Comparison of ENCODE assay signal across 21 cellular contexts in genomic region chr13:44364019-44364418, GRCh38. TPM values are rescaled to one million over a fixed set of nuclear protein-coding genes. Genes with fewer than 3 reads are reported as not detected.
A peak's percentile ranks its signal among the peaks of the same experiment; 100 is the strongest.
DNase-seq lines count a peak whose midpoint lies in the region; ATAC-seq, FAIRE-seq and TF ChIP-seq lines count a peak whose summit lies in the region.
"Had no signal": no experiment of that assay in that cellular context is flagged by ENCODE, and none has a peak within 500 bp of the region (broad histone marks: within the 10 kb centered on the region; RNA-seq: fewer than 3 reads in every experiment).

No MANE protein-coding gene starts in this region.

- no peak overlapping the region for H2AFZ ChIP-seq in neural progenitor cell (replicated peaks)

- no peaks in the 10 kb centered on the region for H3K36me3 Mint-ChIP-seq in neural progenitor cell
- no peaks in the 10 kb centered on the region for H3K36me3 Mint-ChIP-seq in activated naive CD8-positive, alpha-beta T cell treated with anti-CD3 and anti-CD28 coated beads, Interleukin-2, amount 50 U/mL, for 24 hours (ENCODE audit: low read depth)

- H3K27ac ChIP-seq in neural progenitor cell, result peak overlapping the region; percentile 3
- H3K27ac ChIP-seq in pancreas, result no peak overlapping the region
- no peak overlapping the region for H3K27ac ChIP-seq in kidney (ENCODE audit: low read depth in 2 of 2, low read length in 2 of 2)
- H3K27ac ChIP-seq: ovary had no signal

- H3K9me3 ChIP-seq in neural progenitor cell (ENCODE audit: low read depth) (no peaks in the 10 kb centered on the region), pancreas (no peaks in the 10 kb centered on the region), kidney (ENCODE audit: control insufficient read depth in 1 of 2, low read length in 2 of 2) (no peaks in the 10 kb centered on the region)
- H3K9me3 ChIP-seq: ovary had no signal

- H4K20me1 ChIP-seq in neural progenitor cell (ENCODE audit: low read depth), result no peaks in the 10 kb centered on the region

- ATAC-seq in left cardiac atrium (peak; percentile 65 to 92), pancreas (no peak)
- no peak for ATAC-seq in activated naive CD8-positive, alpha-beta T cell treated with anti-CD3 and anti-CD28 coated beads, Interleukin-2, amount 50 U/mL, for 24 hours
- ATAC-seq: activated CD4-positive, CD25-positive, alpha-beta regulatory T cell treated with anti-CD3 and anti-CD28 coated beads, Interleukin-2, amount 50 U/mL, for 24 hours; GM12878 had no signal

- DNase-seq in HT-29 (ENCODE audit: low spot score) (peak; percentile 28), SW480 (ENCODE audit: low spot score) (peak; percentile 57), left cardiac atrium (no peak), neural progenitor cell (ENCODE audit: low spot score) (no peak), pancreas (no peak), kidney (no peak), NCI-H1694 (lab: John Stamatoyannopoulos, UW) (no peak)
- no peak for DNase-seq in activated naive CD8-positive, alpha-beta T cell treated with anti-CD3 and anti-CD28 coated beads, Interleukin-2, amount 50 U/mL, for 24 hours
- DNase-seq: activated gamma-delta T cell treated with Interleukin-2 at 50 U/mL for 16 hours; anterior cingulate cortex; NCI-H1930; NCI-H510A; ovary; stimulated activated CD4-positive, alpha-beta T cell treated with anti-CD3 and anti-CD28 coated beads, Interleukin-4, amount 100 ng/mL, for 24 hours; T1000 had no signal

- H3K4me1 ChIP-seq in neural progenitor cell (peaks cover 17% of the 10 kb centered on the region), pancreas (no peaks in the 10 kb centered on the region), kidney (ENCODE audit: control insufficient read depth in 1 of 2, insufficient read depth in 1 of 2, low read depth in 1 of 2, low read length in 2 of 2) (no peaks in the 10 kb centered on the region)

- no peaks in the 10 kb centered on the region for H3K79me2 ChIP-seq in neural progenitor cell (ENCODE audit: low read depth)

- peak overlapping the region; percentile 31 for H3K27ac Mint-ChIP-seq in neural progenitor cell
- no peak overlapping the region for H3K27ac Mint-ChIP-seq in activated naive CD8-positive, alpha-beta T cell treated with anti-CD3 and anti-CD28 coated beads, Interleukin-2, amount 50 U/mL, for 24 hours

- H3F3A ChIP-seq in neural progenitor cell (ENCODE audit: low read depth), result no peaks in the 10 kb centered on the region

- H3K4me3 ChIP-seq in neural progenitor cell, result no peak overlapping the region
- no peak overlapping the region for H3K4me3 ChIP-seq in pancreas
- H3K4me3 ChIP-seq in kidney (ENCODE audit: low read length in 2 of 2), result no peak overlapping the region
- H3K4me3 ChIP-seq: GM12878, ovary, skin epidermis had no signal

- peaks cover 36% of the 10 kb centered on the region for H3K4me1 Mint-ChIP-seq in neural progenitor cell
- H3K4me1 Mint-ChIP-seq in activated naive CD8-positive, alpha-beta T cell treated with anti-CD3 and anti-CD28 coated beads, Interleukin-2, amount 50 U/mL, for 24 hours, result no peaks in the 10 kb centered on the region

- H3K27me3 ChIP-seq in neural progenitor cell (no peaks in the 10 kb centered on the region), pancreas (no peaks in the 10 kb centered on the region)
- H3K27me3 ChIP-seq: ovary had no signal

- no peak overlapping the region for H3K4me3 Mint-ChIP-seq in neural progenitor cell
- no peak overlapping the region for H3K4me3 Mint-ChIP-seq in activated naive CD8-positive, alpha-beta T cell treated with anti-CD3 and anti-CD28 coated beads, Interleukin-2, amount 50 U/mL, for 24 hours

- no peak for TF ChIP-seq CTCF in neural progenitor cell (IDR thresholded peaks at IDR 0.05)
- TF ChIP-seq CTCF in pancreas (IDR thresholded peaks at IDR 0.05), result no peak
- no peak for TF ChIP-seq CTCF in kidney (IDR thresholded peaks at IDR 0.05; ENCODE audit: borderline replicate concordance, extremely low read depth, insufficient read depth)

- intact Hi-C loops in left cardiac atrium (cut with DNase I) (loop anchor here in 1 of 2 donors (5.0 kb wide), 1 partner anchor 52 kb away; no protein-coding TSS in a partner anchor), pancreas (cut with DNase I) (no loop called here), kidney (cut with DNase I) (no loop called here)

- no peak overlapping the region for H3K9ac ChIP-seq in neural progenitor cell
- no peak overlapping the region for H3K9ac ChIP-seq in kidney (ENCODE audit: low read length in 2 of 2)

- peaks cover 7% of the 10 kb centered on the region for H3K27me3 Mint-ChIP-seq in neural progenitor cell (ENCODE audit: insufficient read depth, low read depth)
- peaks cover 3% of the 10 kb centered on the region for H3K27me3 Mint-ChIP-seq in activated naive CD8-positive, alpha-beta T cell treated with anti-CD3 and anti-CD28 coated beads, Interleukin-2, amount 50 U/mL, for 24 hours

- H3K36me3 ChIP-seq in neural progenitor cell, result no peaks in the 10 kb centered on the region
- no peaks in the 10 kb centered on the region for H3K36me3 ChIP-seq in pancreas
- H3K36me3 ChIP-seq in kidney (ENCODE audit: control insufficient read depth in 1 of 2, insufficient read depth in 2 of 2, low read length in 2 of 2), result no peaks in the 10 kb centered on the region
- H3K36me3 ChIP-seq: ovary had no signal

- 87 to 88% methylated on average over 8 of the region's 8 CpGs for WGBS in pancreas, 2 donors

- FAIRE-seq in pancreas (lab: Jason Lieb, UNC) (no peak), kidney (lab: Jason Lieb, UNC) (no peak)
- FAIRE-seq: colon, G401.6, GM12878 had no signal

- H3K4me2 ChIP-seq in neural progenitor cell, result peak overlapping the region; percentile 29

- H3K9me3 Mint-ChIP-seq in neural progenitor cell, result peaks cover 6% of the 10 kb centered on the region
- H3K9me3 Mint-ChIP-seq in activated naive CD8-positive, alpha-beta T cell treated with anti-CD3 and anti-CD28 coated beads, Interleukin-2, amount 50 U/mL, for 24 hours, result no peaks in the 10 kb centered on the region

RNA-seq across cellular contexts. Expression of gene SERP2, which starts 9.6 kb away (rescaled TPM):
- total RNA-seq in HT-29 (2014; rRNA removed; shearing (Covaris generic)), result 5.4 and 7.7 TPM in 2 replicates
- total RNA-seq in left cardiac atrium, result 10 to 100 TPM; 12.9 to 14.6 TPM
- 2.5 and 8.1 TPM in 2 replicates for total RNA-seq in neural progenitor cell (ENCODE audit: low replicate concordance)
- total RNA-seq in pancreas, result 1 to 10 TPM; 1.2 to 2.7 (median 1.6) TPM
- polyA plus RNA-seq in pancreas, result 10 to 100 TPM in 1 of 2 donors, 1 to 10 TPM in 1; 3.3 to 13.8 TPM
- 9.7 TPM for total RNA-seq in kidney
- polyA plus RNA-seq in kidney (ENCODE audit: insufficient read depth, low read depth, low replicate concordance), result 11.0 TPM
- total RNA-seq: GM12878, SK-MEL-5 had no signal
- polyA plus RNA-seq: GM12878 had no signal

Comparison
In these comparisons a context has a peak if more than half of its experiments do, and no peak if none do; other contexts are left out.
1. DNase-seq: peak in HT-29 (single experiment) and SW480 (single experiment); none in left cardiac atrium (single experiment), neural progenitor cell (single experiment), pancreas (0 of 6), kidney (single experiment), NCI-H1694 (single experiment) and activated naive CD8-positive, alpha-beta T cell treated with anti-CD3 and anti-CD28 coated beads, Interleukin-2, amount 50 U/mL, for 24 hours (single experiment).
2. ATAC-seq: peak in left cardiac atrium (2 of 2); none in pancreas (0 of 4) and activated naive CD8-positive, alpha-beta T cell treated with anti-CD3 and anti-CD28 coated beads, Interleukin-2, amount 50 U/mL, for 24 hours (single experiment).